In the genomic region with DNA sequence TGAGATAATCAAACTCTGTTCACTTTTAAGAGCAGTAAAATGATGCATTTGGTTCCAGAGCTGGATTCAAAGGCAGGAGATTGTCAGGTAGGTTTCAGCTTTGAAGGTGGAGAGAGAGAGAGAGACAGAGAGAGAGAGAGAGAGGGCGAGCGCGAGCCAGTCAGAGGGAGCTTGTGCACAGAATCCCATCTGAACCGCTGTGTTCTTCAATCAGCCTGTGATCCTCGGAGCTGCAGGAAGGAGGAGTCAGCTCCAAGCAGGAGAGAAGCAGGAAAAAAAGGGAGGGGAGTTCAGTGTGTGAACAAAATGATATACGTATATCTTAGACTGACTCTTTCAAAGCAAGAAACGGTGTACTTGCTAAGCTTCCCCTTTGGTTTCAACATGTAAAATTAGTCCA, we compare ENCODE assay signal across 12 cellular contexts. TPM values are rescaled to one million over a fixed set of nuclear protein-coding genes. Genes with fewer than 3 reads are reported as not detected.
A peak's percentile ranks its signal among the peaks of the same experiment; 100 is the strongest.
DNase-seq lines count a peak whose midpoint lies in the region; ATAC-seq, FAIRE-seq and TF ChIP-seq lines count a peak whose summit lies in the region.
"Had no signal": no experiment of that assay in that cellular context is flagged by ENCODE, and none has a peak within 500 bp of the region (broad histone marks: within the 10 kb centered on the region; RNA-seq: fewer than 3 reads in every experiment).

A gene with protein sequence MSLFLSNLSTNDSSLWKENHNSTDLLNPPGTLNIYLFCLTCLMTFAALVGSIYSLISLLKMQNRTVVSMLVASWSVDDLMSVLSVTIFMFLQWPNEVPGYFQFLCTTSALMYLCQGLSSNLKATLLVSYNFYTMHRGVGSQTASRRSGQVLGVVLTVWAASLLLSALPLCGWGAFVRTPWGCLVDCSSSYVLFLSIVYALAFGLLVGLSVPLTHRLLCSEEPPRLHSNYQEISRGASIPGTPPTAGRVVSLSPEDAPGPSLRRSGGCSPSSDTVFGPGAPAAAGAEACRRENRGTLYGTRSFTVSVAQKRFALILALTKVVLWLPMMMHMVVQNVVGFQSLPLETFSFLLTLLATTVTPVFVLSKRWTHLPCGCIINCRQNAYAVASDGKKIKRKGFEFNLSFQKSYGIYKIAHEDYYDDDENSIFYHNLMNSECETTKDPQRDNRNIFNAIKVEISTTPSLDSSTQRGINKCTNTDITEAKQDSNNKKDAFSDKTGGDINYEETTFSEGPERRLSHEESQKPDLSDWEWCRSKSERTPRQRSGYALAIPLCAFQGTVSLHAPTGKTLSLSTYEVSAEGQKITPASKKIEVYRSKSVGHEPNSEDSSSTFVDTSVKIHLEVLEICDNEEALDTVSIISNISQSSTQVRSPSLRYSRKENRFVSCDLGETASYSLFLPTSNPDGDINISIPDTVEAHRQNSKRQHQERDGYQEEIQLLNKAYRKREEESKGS (minus strand): TSS at position 177 of the 400 bp plus-strand sequence. CDS start 575 bp downstream, outside the sequence.

- H3K27ac Mint-ChIP-seq in CD4-positive, alpha-beta T cell: no peak within 1 kb of the TSS

- peaks cover 38% of the 10 kb centered on the region for H3K27me3 ChIP-seq in CD4-positive, alpha-beta T cell (ENCODE audit: control insufficient read depth, insufficient read depth, low read length)
- H3K27me3 ChIP-seq: BLaER1 had no signal

- CTCF ChIA-PET in A549 (lab: Yijun Ruan, JAX): interaction anchor here (0.6 kb wide), 1 partner anchor 125 kb away, joined by 3 read pairs; no protein-coding TSS in a partner anchor
- CTCF ChIA-PET in CD4-positive, alpha-beta T cell (lab: Charles Lee): no interaction called here

- no peaks in the 10 kb centered on the region for H3K9me3 ChIP-seq in A549
- H3K9me3 ChIP-seq in mesodermal cell (ENCODE audit: control insufficient read depth, low read length): no peaks in the 10 kb centered on the region
- H3K9me3 ChIP-seq in CD4-positive, alpha-beta T cell (ENCODE audit: control insufficient read depth, low read length): peaks cover 5% of the 10 kb centered on the region

- H3K9me3 Mint-ChIP-seq in CD4-positive, alpha-beta T cell: no peaks in the 10 kb centered on the region

- peaks cover 52% of the 10 kb centered on the region for H3K27me3 Mint-ChIP-seq in CD4-positive, alpha-beta T cell

- intact Hi-C loops in CD4-positive, alpha-beta T cell (cut with DNase I, micrococcal nuclease): no loop called here

- H3K36me3 ChIP-seq in mesodermal cell (ENCODE audit: control insufficient read depth, insufficient read depth, low read length): no peaks in the 10 kb centered on the region
- H3K36me3 ChIP-seq: BLaER1 had no signal

- 0 out of 3 replicates have a peak, but pooled peaks cover 3% of the 10 kb centered on the region for H3K4me1 ChIP-seq in A549
- H3K4me1 ChIP-seq in mesodermal cell (ENCODE audit: control insufficient read depth, insufficient read depth, low read length, poor library complexity, severe bottlenecking): peaks cover 8% of the 10 kb centered on the region
- H3K4me1 ChIP-seq: BLaER1 had no signal

- peak; percentile 51 to 66; a peak in 4 of 6 replicates for ATAC-seq in A549
- no peak for ATAC-seq in CD4-positive, alpha-beta T cell (ENCODE audit: poor library complexity)
- no peak for ATAC-seq in GM21619 (IDR thresholded peaks at IDR 0.05; ENCODE audit: unreplicated experiment)
- no peak for ATAC-seq in HG03097 (IDR thresholded peaks at IDR 0.05; ENCODE audit: low FRiP score, unreplicated experiment)

- H3K4me2 ChIP-seq in A549: peak within 1 kb of the TSS; percentile 62
- H3K4me2 ChIP-seq: BLaER1 had no signal

- H3K4me1 Mint-ChIP-seq in CD4-positive, alpha-beta T cell (ENCODE audit: low read depth): no peaks in the 10 kb centered on the region

- TF ChIP-seq POLR2A in A549 (IDR thresholded peaks at IDR 0.05; ENCODE audit: low read length): no peak

- FAIRE-seq in A549 (lab: Jason Lieb, UNC): no peak

- no peak for TF ChIP-seq CTCF in A549 (IDR thresholded peaks at IDR 0.05)
- TF ChIP-seq CTCF in CD4-positive, alpha-beta T cell (IDR thresholded peaks at IDR 0.05): no peak

- no peak within 1 kb of the TSS for H3K27ac ChIP-seq in A549
- H3K27ac ChIP-seq in caudate nucleus (ENCODE audit: low read depth, low read length): peak within 1 kb of the TSS; percentile 37
- H3K27ac ChIP-seq in mesodermal cell (ENCODE audit: low read depth, low read length, severe bottlenecking): no peak within 1 kb of the TSS
- no peak within 1 kb of the TSS for H3K27ac ChIP-seq in CD4-positive, alpha-beta T cell (ENCODE audit: low read depth, low read length)
- H3K27ac ChIP-seq: BLaER1 had no signal

- no peak for TF ChIP-seq RAD21 in A549 (conservative IDR thresholded peaks at IDR 0.05 in 1 of 2, IDR thresholded peaks at IDR 0.05 in 1 of 2)

- H3K4me3 ChIP-seq in A549 (peak within 1 kb of the TSS; percentile 34; the same call in 1 of the 3 replicates), mesodermal cell (ENCODE audit: extremely low read depth, insufficient read depth, low read length, poor library complexity, severe bottlenecking) (peak within 1 kb of the TSS; percentile 28)
- H3K4me3 ChIP-seq: BLaER1 had no signal

- WGBS in A549 (ENCODE audit: missing lambda C conversion rate): 4% methylated on average over 7 of the region's 7 CpGs
- 9 to 18% methylated on average over 4 to 7 of the region's 7 CpGs for WGBS in mesodermal cell (ENCODE audit: insufficient coverage in 2 of 2), 2 experiments

- H3K36me3 Mint-ChIP-seq in CD4-positive, alpha-beta T cell (ENCODE audit: low read depth): no peaks in the 10 kb centered on the region

- H3K4me3 Mint-ChIP-seq in CD4-positive, alpha-beta T cell: no peak within 1 kb of the TSS

- POLR2A ChIA-PET in A549 (lab: Yijun Ruan, JAX): no interaction called here
- POLR2A ChIA-PET in CD4-positive, alpha-beta T cell (lab: Charles Lee): no interaction called here

- DNase-seq in A549 (ENCODE audit: low read depth in 1 of 2, low spot score in 1 of 2): peak in 1 of 2 experiments; percentile 25
- DNase-seq in NCI-H1105 treated with DMSO at 0.1 percent for 48 hours (lab: John Stamatoyannopoulos, UW): peak; percentile 77
- DNase-seq in caudate nucleus (lab: John Stamatoyannopoulos, UW): peak in 41 of 61 donors; percentile 5 to 93 (median 43)
- DNase-seq in CD4-positive, alpha-beta T cell: no peak
- no peak for DNase-seq in cortex of kidney (lab: John Stamatoyannopoulos, UW)

- TF ChIP-seq EP300 in A549 (IDR thresholded peaks at IDR 0.05): no peak

TF ChIP-seq in A549, 52 proteins besides CTCF, POLR2A, EP300 and RAD21:
- no peak for TF ChIP-seq TFCP2L1 (CRISPR knock-in tag; IDR thresholded peaks at IDR 0.05)
- no peak for TF ChIP-seq MAZ (IDR thresholded peaks at IDR 0.05; ENCODE audit: borderline replicate concordance, low read depth, low read length)
- no peak for TF ChIP-seq FOSL2 (IDR thresholded peaks at IDR 0.05)
- no peak for TF ChIP-seq FOSL2 (CRISPR knock-in tag; IDR thresholded peaks at IDR 0.05)
- no peak for TF ChIP-seq KDM1A (IDR thresholded peaks at IDR 0.05; ENCODE audit: low read depth)
- TF ChIP-seq, protein P1, sequence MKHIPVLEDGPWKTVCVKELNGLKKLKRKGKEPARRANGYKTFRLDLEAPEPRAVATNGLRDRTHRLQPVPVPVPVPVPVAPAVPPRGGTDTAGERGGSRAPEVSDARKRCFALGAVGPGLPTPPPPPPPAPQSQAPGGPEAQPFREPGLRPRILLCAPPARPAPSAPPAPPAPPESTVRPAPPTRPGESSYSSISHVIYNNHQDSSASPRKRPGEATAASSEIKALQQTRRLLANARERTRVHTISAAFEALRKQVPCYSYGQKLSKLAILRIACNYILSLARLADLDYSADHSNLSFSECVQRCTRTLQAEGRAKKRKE (CRISPR knock-in tag; IDR thresholded peaks at IDR 0.05; ENCODE audit: low read depth): no peak
- no peak for TF ChIP-seq FOXS1 (CRISPR knock-in tag; IDR thresholded peaks at IDR 0.05)
- TF ChIP-seq, protein P2, sequence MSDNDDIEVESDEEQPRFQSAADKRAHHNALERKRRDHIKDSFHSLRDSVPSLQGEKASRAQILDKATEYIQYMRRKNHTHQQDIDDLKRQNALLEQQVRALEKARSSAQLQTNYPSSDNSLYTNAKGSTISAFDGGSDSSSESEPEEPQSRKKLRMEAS (IDR thresholded peaks at IDR 0.05): no peak
- TF ChIP-seq, protein P3, sequence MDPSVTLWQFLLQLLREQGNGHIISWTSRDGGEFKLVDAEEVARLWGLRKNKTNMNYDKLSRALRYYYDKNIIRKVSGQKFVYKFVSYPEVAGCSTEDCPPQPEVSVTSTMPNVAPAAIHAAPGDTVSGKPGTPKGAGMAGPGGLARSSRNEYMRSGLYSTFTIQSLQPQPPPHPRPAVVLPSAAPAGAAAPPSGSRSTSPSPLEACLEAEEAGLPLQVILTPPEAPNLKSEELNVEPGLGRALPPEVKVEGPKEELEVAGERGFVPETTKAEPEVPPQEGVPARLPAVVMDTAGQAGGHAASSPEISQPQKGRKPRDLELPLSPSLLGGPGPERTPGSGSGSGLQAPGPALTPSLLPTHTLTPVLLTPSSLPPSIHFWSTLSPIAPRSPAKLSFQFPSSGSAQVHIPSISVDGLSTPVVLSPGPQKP (IDR thresholded peaks at IDR 0.05; ENCODE audit: low read depth, low read length): no peak
- no peak for TF ChIP-seq HEYL (CRISPR knock-in tag; IDR thresholded peaks at IDR 0.05)
- no peak for TF ChIP-seq HDAC2 (IDR thresholded peaks at IDR 0.05)
- TF ChIP-seq RARB (CRISPR knock-in tag; IDR thresholded peaks at IDR 0.05): no peak

RNA-seq across cellular contexts. Expression of the gene that starts here (rescaled TPM):
- polyA plus RNA-seq in A549 (2011; rRNA removed) (not detected in 2 replicates), A549 (2017; fragmentation: RNase III; extraction: RNeasy Plus Mini Kit Qiagen cat#74134 plus additional on column Dnase treatment) (not detected in 3 replicates)
- not detected in 2 replicates for polyA plus RNA-seq in A549 (2012; cell fraction: cytosol; rRNA removed)
- not detected in 2 replicates for polyA plus RNA-seq in A549 (2012; cell fraction: nucleus; rRNA removed)
- not detected in 2 replicates for polyA minus RNA-seq in A549 (2011; rRNA and poly(A)+ RNA removed)
- polyA plus RNA-seq in mesodermal cell (2013, experiment 1 of 2): not detected
- polyA plus RNA-seq in mesodermal cell (2013, experiment 2 of 2): not detected
- total RNA-seq in CD4-positive, alpha-beta T cell: not detected
- total RNA-seq: cardiac septum, myocyte, urinary bladder had no signal
- polyA plus RNA-seq: urinary bladder had no signal

Comparison
In these comparisons a context has a peak if more than half of its experiments do, and no peak if none do; other contexts are left out.
1. Peak in ATAC-seq, H3K4me3 ChIP-seq and H3K4me2 ChIP-seq in A549; RNA of the gene not detected or under 1 TPM.
2. DNase-seq: peak in NCI-H1105 treated with DMSO at 0.1 percent for 48 hours (single experiment) and caudate nucleus (41 of 61); none in CD4-positive, alpha-beta T cell (0 of 10) and cortex of kidney (single experiment).